ENCODE assay signal across 9 cellular contexts in genomic region chr22:40210814-40211213, GRCh38. TPM values are rescaled to one million over a fixed set of nuclear protein-coding genes. Genes with fewer than 3 reads are reported as not detected.
DNase-seq lines count a peak whose midpoint lies in the region; ATAC-seq and TF ChIP-seq lines count a peak whose summit lies in the region.
"Had no signal": no experiment of that assay in that cellular context is flagged by ENCODE, and none has a peak within 500 bp of the region (broad histone marks: within the 10 kb centered on the region; RNA-seq: fewer than 3 reads in every experiment).

No MANE protein-coding gene starts in this region.

- no peaks in the 10 kb centered on the region for H3K9me2 ChIP-seq in OCI-LY1 (ENCODE audit: low read depth, low read length)

- no peak overlapping the region for H3K4me3 ChIP-seq in OCI-LY1 (ENCODE audit: low read depth, low read length, poor library complexity, severe bottlenecking)

- H3K4me3 Mint-ChIP-seq in naive thymus-derived CD8-positive, alpha-beta T cell = peak overlapping the region in 8 of 10 donors; percentile 8 to 75 (median 38)
- H3K4me3 Mint-ChIP-seq in chondrocyte (ENCODE audit: unreplicated experiment) = no peak overlapping the region

- peaks cover 46 to 79% (median 77%) of the 10 kb centered on the region in 4 donors for H3K4me1 Mint-ChIP-seq in naive thymus-derived CD8-positive, alpha-beta T cell
- peaks cover 51% of the 10 kb centered on the region for H3K4me1 Mint-ChIP-seq in chondrocyte (ENCODE audit: low read depth)

- no peak for DNase-seq in naive thymus-derived CD8-positive, alpha-beta T cell
- no peak for DNase-seq in GDM1 (lab: John Stamatoyannopoulos, UW)
- DNase-seq in chondrocyte (ENCODE audit: low spot score) = no peak
- DNase-seq in HuH-7.5 (ENCODE audit: low spot score) = no peak
- DNase-seq: activated CD4-positive, alpha-beta T cell treated with anti-CD3 and anti-CD28 coated beads, Interleukin-2, amount 50 U/mL, for 1 hour had no signal

- peaks cover 0 to 10% (median 2%) of the 10 kb centered on the region in 3 donors for H3K36me3 Mint-ChIP-seq in naive thymus-derived CD8-positive, alpha-beta T cell
- H3K36me3 Mint-ChIP-seq in chondrocyte (ENCODE audit: low read depth) = no peaks in the 10 kb centered on the region

- H3K9me3 Mint-ChIP-seq in naive thymus-derived CD8-positive, alpha-beta T cell = peaks cover 0 to 2% (median 0%) of the 10 kb centered on the region in 9 donors
- no peaks in the 10 kb centered on the region for H3K9me3 Mint-ChIP-seq in chondrocyte (ENCODE audit: low read depth)

- H3K4me2 ChIP-seq in OCI-LY1 (ENCODE audit: low read length) = no peak overlapping the region; the same call in 1 of the 2 replicates

- peak overlapping the region; percentile 40 for H3K27ac ChIP-seq in OCI-LY1 (ENCODE audit: low read depth, low read length, poor library complexity, severe bottlenecking)

- no peak overlapping the region for H3K9ac ChIP-seq in OCI-LY1 (ENCODE audit: low read length)

- H2AFZ ChIP-seq in OCI-LY1 (ENCODE audit: low read length) = no peak overlapping the region

- TF ChIP-seq POLR2A in GM18505 (IDR thresholded peaks at IDR 0.05; ENCODE audit: borderline replicate concordance, extremely low read depth, insufficient read depth, insufficient read length) = no peak

- H3K27me3 Mint-ChIP-seq in naive thymus-derived CD8-positive, alpha-beta T cell = no peaks in the 10 kb centered on the region
- H3K27me3 Mint-ChIP-seq in chondrocyte (ENCODE audit: low read depth) = no peaks in the 10 kb centered on the region

- no peaks in the 10 kb centered on the region for H3K9me3 ChIP-seq in OCI-LY1 (ENCODE audit: low read length)

- peak overlapping the region; percentile 35 to 93 (median 82) for H3K27ac Mint-ChIP-seq in naive thymus-derived CD8-positive, alpha-beta T cell
- H3K27ac Mint-ChIP-seq in chondrocyte (ENCODE audit: unreplicated experiment) = no peak overlapping the region

- H3K27me3 ChIP-seq in OCI-LY1 (ENCODE audit: insufficient read depth, low read length) = no peaks in the 10 kb centered on the region

- no peaks in the 10 kb centered on the region for H3F3A ChIP-seq in OCI-LY1 (ENCODE audit: insufficient read depth, low read length)

- peaks cover 68% of the 10 kb centered on the region for H3K79me2 ChIP-seq in OCI-LY1 (ENCODE audit: insufficient read depth, low read length)

- ATAC-seq in GM18505 (IDR thresholded peaks at IDR 0.05; ENCODE audit: unreplicated experiment) (peak; percentile 75), GM21717 (IDR thresholded peaks at IDR 0.05; ENCODE audit: unreplicated experiment) (peak; percentile 61), GM21515 (IDR thresholded peaks at IDR 0.05; ENCODE audit: unreplicated experiment) (no peak)
- ATAC-seq in naive thymus-derived CD8-positive, alpha-beta T cell = peak; percentile 36 to 38

- POLR2A ChIA-PET in naive thymus-derived CD8-positive, alpha-beta T cell (lab: Charles Lee) = interaction anchor here (0.7 kb wide), 1 partner anchor 135 kb away, joined by 3 read pairs; the partner anchor contains the start of gene ADSL

- H3K4me1 ChIP-seq in OCI-LY1 (ENCODE audit: insufficient read depth, low read length, severe bottlenecking) = peaks cover 66% of the 10 kb centered on the region

- TF ChIP-seq CTCF in OCI-LY1 (IDR thresholded peaks at IDR 0.05; ENCODE audit: low read length) (no peak), chondrocyte (IDR thresholded peaks at IDR 0.05) (no peak)

- H3K36me3 ChIP-seq in OCI-LY1 (ENCODE audit: insufficient read depth, low read length) = peaks cover 21% of the 10 kb centered on the region; the same call in 1 of the 2 replicates

- no peaks in the 10 kb centered on the region for H4K20me1 ChIP-seq in OCI-LY1 (ENCODE audit: insufficient read depth, low read length)

RNA-seq across cellular contexts. Expression of gene TNRC6B, which starts 33.1 kb away (rescaled TPM):
- 100 to 1,000 TPM; 134 to 142 TPM for total RNA-seq in naive thymus-derived CD8-positive, alpha-beta T cell
- 100 to 1,000 TPM in 2 of 3 donors, 10 to 100 TPM in 1; 67.3 to 116 (median 115) TPM for polyA plus RNA-seq in naive thymus-derived CD8-positive, alpha-beta T cell
- total RNA-seq in chondrocyte = 30.9 to 42.8 TPM (median 35.0 TPM) in 3 replicates
